Comparison of ENCODE assay signal across 1 cellular context in genomic region chr1:41501581-41501980, GRCh38.
TF ChIP-seq lines count a peak whose summit lies in the region.

No MANE protein-coding gene starts in this region.

TF ChIP-seq in HepG2, 621 proteins besides CTCF, POLR2A, EP300 and RAD21 (continued from another document):
- TF ChIP-seq DBP (CRISPR knock-in tag; IDR thresholded peaks at IDR 0.05; ENCODE audit: not compliant biosample characterization) = no peak
- no peak for TF ChIP-seq ZNF460 (CRISPR knock-in tag; IDR thresholded peaks at IDR 0.05; ENCODE audit: borderline replicate concordance)
